ENCODE assay signal across 8 cellular contexts in genomic region chr19:4246767-4247593, GRCh38. TPM values are rescaled to one million over a fixed set of nuclear protein-coding genes. Genes with fewer than 3 reads are reported as not detected.
A peak's percentile ranks its signal among the peaks of the same experiment; 100 is the strongest.
DNase-seq lines count a peak whose midpoint lies in the region; ATAC-seq and TF ChIP-seq lines count a peak whose summit lies in the region.

Gene YJU2, plus strand, starts transcription at chr19:4247080. Its CDS starts 67 bp downstream, at chr19:4247147.

- peak within 1 kb of the TSS; percentile 100 for H3K27ac Mint-ChIP-seq in nephron progenitor cell
- H3K27ac Mint-ChIP-seq in stimulated activated naive CD8-positive, alpha-beta T cell treated with anti-CD3 and anti-CD28 coated beads, Interleukin-15, amount 100 ng/mL, for 72 hours = peak within 1 kb of the TSS; percentile 99

- in situ Hi-C loops in HAP-1 (cut with MboI; ENCODE audit: low sequenced_read_pairs) = no loop called here

- peak; percentile 98 for DNase-seq in GDM1 (lab: John Stamatoyannopoulos, UW)
- DNase-seq in HAP-1 (ENCODE audit: low spot score in 2 of 2) = peak; percentile 95 to 100
- peak; percentile 94 for DNase-seq in MG63
- peak; percentile 98 for DNase-seq in SHP77 treated with DMSO at 0.1 percent for 48 hours (lab: John Stamatoyannopoulos, UW)
- DNase-seq in activated effector memory CD4-positive, alpha-beta T cell treated with anti-CD3 and anti-CD28 coated beads, Interleukin-2, amount 50 U/mL, for 16 hours = peak; percentile 99
- peak; percentile 99 for DNase-seq in fibroblast of the conjunctiva (ENCODE audit: low read depth)
- DNase-seq in nephron progenitor cell = peak; percentile 98
- DNase-seq in stimulated activated naive CD8-positive, alpha-beta T cell treated with anti-CD3 and anti-CD28 coated beads, Interleukin-15, amount 100 ng/mL, for 72 hours = peak; percentile 98

- H3K4me3 Mint-ChIP-seq in nephron progenitor cell = peak within 1 kb of the TSS; percentile 96
- peak within 1 kb of the TSS; percentile 88 to 90 for H3K4me3 Mint-ChIP-seq in stimulated activated naive CD8-positive, alpha-beta T cell treated with anti-CD3 and anti-CD28 coated beads, Interleukin-15, amount 100 ng/mL, for 72 hours

- H3K36me3 Mint-ChIP-seq in nephron progenitor cell (ENCODE audit: low read depth) = peaks cover 31% of the 10 kb centered on the region

- H3K4me1 Mint-ChIP-seq in nephron progenitor cell = no peaks in the 10 kb centered on the region
- peaks cover 21% of the 10 kb centered on the region for H3K4me1 Mint-ChIP-seq in stimulated activated naive CD8-positive, alpha-beta T cell treated with anti-CD3 and anti-CD28 coated beads, Interleukin-15, amount 100 ng/mL, for 72 hours

- ATAC-seq in stimulated activated naive CD8-positive, alpha-beta T cell treated with anti-CD3 and anti-CD28 coated beads, Interleukin-15, amount 100 ng/mL, for 72 hours = peak; percentile 97

- no peaks in the 10 kb centered on the region for H3K9me3 ChIP-seq in HAP-1
- peaks cover 2% of the 10 kb centered on the region for H3K9me3 ChIP-seq in MG63

- H3K36me3 ChIP-seq in HAP-1 (replicated peaks) (peaks cover 18% of the 10 kb centered on the region), MG63 (peaks cover 2% of the 10 kb centered on the region; the same call in 1 of the 2 replicates)

- H3K27me3 Mint-ChIP-seq in nephron progenitor cell (ENCODE audit: low read depth, poor library complexity) = peaks cover 29% of the 10 kb centered on the region
- no peaks in the 10 kb centered on the region for H3K27me3 Mint-ChIP-seq in stimulated activated naive CD8-positive, alpha-beta T cell treated with anti-CD3 and anti-CD28 coated beads, Interleukin-15, amount 100 ng/mL, for 72 hours

- H3K4me1 ChIP-seq in HAP-1 = peaks cover 5% of the 10 kb centered on the region

- peak; percentile 42 for TF ChIP-seq CTCF in nephron progenitor cell (IDR thresholded peaks at IDR 0.05)

- H3K9me3 Mint-ChIP-seq in nephron progenitor cell = peaks cover 12% of the 10 kb centered on the region
- H3K9me3 Mint-ChIP-seq in stimulated activated naive CD8-positive, alpha-beta T cell treated with anti-CD3 and anti-CD28 coated beads, Interleukin-15, amount 100 ng/mL, for 72 hours = peaks cover 0 to 2% of the 10 kb centered on the region in 2 donors

- H3K4me3 ChIP-seq in HAP-1 (peak within 1 kb of the TSS; percentile 85), MG63 (peak within 1 kb of the TSS; percentile 89)

- H3K27me3 ChIP-seq in HAP-1 (ENCODE audit: low read depth) (no peaks in the 10 kb centered on the region), MG63 (no peaks in the 10 kb centered on the region)

RNA-seq across cellular contexts. Expression of gene YJU2, which starts in this region (rescaled TPM):
- total RNA-seq in MG63 (2014; rRNA removed; shearing (Covaris generic); ENCODE audit: low replicate concordance) = 13.6 and 26.1 TPM in 2 replicates

Comparison
In these comparisons a context has a peak if more than half of its experiments do, and no peak if none do; other contexts are left out.
1. Peak in every context shown above with its lines: DNase-seq, ATAC-seq and H3K4me3 ChIP-seq.